Comparison of ENCODE assay signal across 2 cellular contexts in the genomic region with DNA sequence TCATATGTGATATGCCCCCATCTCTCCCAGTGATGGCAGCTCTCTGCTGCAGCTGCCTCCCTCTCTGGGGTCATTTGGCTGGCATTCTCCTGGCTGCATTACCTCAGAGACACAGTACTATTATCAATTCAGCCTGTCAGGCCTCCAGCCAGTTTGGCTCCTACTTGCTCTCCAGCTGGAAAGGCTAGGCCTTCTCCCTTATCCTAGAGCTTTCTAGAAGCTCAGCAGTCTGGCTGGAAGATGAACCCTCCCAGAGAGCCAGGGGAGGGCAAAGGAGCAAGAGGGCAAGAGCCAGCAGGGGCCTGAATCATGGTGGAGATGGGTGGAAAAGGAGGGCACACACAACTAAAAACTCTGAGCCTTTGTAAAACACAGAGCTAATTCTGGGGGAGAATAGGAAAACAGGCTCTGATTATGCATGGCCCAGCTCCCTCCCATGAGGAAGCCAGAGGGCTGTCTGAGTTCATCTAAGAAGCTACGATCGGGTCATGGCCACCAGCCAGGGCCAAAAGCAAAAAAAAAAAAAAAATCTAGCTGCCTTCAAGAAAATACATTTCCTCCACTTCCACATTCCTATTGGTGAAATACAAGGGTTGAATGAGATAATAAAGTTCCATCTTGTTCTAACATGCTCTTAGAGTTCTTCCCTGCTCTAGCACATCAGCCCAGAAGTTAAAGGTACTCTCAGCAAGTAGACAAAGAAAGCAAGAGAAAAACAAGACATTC.
TF ChIP-seq lines count a peak whose summit lies in the region.

No MANE protein-coding gene starts in this region.

TF ChIP-seq in liver, 16 proteins besides CTCF, POLR2A, EP300 and RAD21:
- TF ChIP-seq HNF4A (conservative IDR thresholded peaks at IDR 0.05) (peak in 1 of 2 donors; percentile 26), RXRA (IDR thresholded peaks at IDR 0.05) (peak; percentile 55 to 71), SP1 (IDR thresholded peaks at IDR 0.05) (peak; percentile 44), FOXA2 (IDR thresholded peaks at IDR 0.05) (no peak), YY1 (IDR thresholded peaks at IDR 0.05) (peak; percentile 40), NR2F2 (IDR thresholded peaks at IDR 0.05) (peak; percentile 94), FOXA1 (IDR thresholded peaks at IDR 0.05) (no peak)
- TF ChIP-seq, protein P1, sequence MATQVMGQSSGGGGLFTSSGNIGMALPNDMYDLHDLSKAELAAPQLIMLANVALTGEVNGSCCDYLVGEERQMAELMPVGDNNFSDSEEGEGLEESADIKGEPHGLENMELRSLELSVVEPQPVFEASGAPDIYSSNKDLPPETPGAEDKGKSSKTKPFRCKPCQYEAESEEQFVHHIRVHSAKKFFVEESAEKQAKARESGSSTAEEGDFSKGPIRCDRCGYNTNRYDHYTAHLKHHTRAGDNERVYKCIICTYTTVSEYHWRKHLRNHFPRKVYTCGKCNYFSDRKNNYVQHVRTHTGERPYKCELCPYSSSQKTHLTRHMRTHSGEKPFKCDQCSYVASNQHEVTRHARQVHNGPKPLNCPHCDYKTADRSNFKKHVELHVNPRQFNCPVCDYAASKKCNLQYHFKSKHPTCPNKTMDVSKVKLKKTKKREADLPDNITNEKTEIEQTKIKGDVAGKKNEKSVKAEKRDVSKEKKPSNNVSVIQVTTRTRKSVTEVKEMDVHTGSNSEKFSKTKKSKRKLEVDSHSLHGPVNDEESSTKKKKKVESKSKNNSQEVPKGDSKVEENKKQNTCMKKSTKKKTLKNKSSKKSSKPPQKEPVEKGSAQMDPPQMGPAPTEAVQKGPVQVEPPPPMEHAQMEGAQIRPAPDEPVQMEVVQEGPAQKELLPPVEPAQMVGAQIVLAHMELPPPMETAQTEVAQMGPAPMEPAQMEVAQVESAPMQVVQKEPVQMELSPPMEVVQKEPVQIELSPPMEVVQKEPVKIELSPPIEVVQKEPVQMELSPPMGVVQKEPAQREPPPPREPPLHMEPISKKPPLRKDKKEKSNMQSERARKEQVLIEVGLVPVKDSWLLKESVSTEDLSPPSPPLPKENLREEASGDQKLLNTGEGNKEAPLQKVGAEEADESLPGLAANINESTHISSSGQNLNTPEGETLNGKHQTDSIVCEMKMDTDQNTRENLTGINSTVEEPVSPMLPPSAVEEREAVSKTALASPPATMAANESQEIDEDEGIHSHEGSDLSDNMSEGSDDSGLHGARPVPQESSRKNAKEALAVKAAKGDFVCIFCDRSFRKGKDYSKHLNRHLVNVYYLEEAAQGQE (IDR thresholded peaks at IDR 0.05): no peak
TF ChIP-seq in liver: peak in this region for 5.

TF ChIP-seq in HepG2, 621 proteins besides CTCF, POLR2A, EP300 and RAD21:
- TF ChIP-seq CBX2 (IDR thresholded peaks at IDR 0.05; ENCODE audit: low read depth, low read length) (no peak), CBX2 (CRISPR knock-in tag; IDR thresholded peaks at IDR 0.05; ENCODE audit: low read depth) (no peak), KAT7 (CRISPR knock-in tag; IDR thresholded peaks at IDR 0.05; ENCODE audit: borderline replicate concordance) (no peak), ZNF432 (CRISPR knock-in tag; IDR thresholded peaks at IDR 0.05; ENCODE audit: borderline replicate concordance) (no peak), ZNF350 (CRISPR knock-in tag; IDR thresholded peaks at IDR 0.05; ENCODE audit: borderline replicate concordance, low read depth) (no peak), MATR3 (CRISPR knock-in tag; IDR thresholded peaks at IDR 0.05) (no peak), CREM (IDR thresholded peaks at IDR 0.05) (no peak), CREM (CRISPR knock-in tag; IDR thresholded peaks at IDR 0.05) (no peak), HMG20A (CRISPR knock-in tag; IDR thresholded peaks at IDR 0.05; ENCODE audit: borderline replicate concordance) (no peak), ZKSCAN1 (IDR thresholded peaks at IDR 0.05; ENCODE audit: low read length) (no peak), NFKB2 (CRISPR knock-in tag; IDR thresholded peaks at IDR 0.05; ENCODE audit: borderline replicate concordance) (no peak), ZNF20 (CRISPR knock-in tag; IDR thresholded peaks at IDR 0.05) (no peak)
- TF ChIP-seq, protein P2, sequence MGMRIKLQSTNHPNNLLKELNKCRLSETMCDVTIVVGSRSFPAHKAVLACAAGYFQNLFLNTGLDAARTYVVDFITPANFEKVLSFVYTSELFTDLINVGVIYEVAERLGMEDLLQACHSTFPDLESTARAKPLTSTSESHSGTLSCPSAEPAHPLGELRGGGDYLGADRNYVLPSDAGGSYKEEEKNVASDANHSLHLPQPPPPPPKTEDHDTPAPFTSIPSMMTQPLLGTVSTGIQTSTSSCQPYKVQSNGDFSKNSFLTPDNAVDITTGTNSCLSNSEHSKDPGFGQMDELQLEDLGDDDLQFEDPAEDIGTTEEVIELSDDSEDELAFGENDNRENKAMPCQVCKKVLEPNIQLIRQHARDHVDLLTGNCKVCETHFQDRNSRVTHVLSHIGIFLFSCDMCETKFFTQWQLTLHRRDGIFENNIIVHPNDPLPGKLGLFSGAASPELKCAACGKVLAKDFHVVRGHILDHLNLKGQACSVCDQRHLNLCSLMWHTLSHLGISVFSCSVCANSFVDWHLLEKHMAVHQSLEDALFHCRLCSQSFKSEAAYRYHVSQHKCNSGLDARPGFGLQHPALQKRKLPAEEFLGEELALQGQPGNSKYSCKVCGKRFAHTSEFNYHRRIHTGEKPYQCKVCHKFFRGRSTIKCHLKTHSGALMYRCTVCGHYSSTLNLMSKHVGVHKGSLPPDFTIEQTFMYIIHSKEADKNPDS (CRISPR knock-in tag; IDR thresholded peaks at IDR 0.05): no peak
- TF ChIP-seq, protein P3, sequence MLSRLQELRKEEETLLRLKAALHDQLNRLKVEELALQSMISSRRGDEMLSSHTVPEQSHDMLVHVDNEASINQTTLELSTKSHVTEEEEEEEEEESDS (CRISPR knock-in tag; IDR thresholded peaks at IDR 0.05; ENCODE audit: borderline replicate concordance): no peak
